ENCODE assay signal across 8 cellular contexts in the genomic region with DNA sequence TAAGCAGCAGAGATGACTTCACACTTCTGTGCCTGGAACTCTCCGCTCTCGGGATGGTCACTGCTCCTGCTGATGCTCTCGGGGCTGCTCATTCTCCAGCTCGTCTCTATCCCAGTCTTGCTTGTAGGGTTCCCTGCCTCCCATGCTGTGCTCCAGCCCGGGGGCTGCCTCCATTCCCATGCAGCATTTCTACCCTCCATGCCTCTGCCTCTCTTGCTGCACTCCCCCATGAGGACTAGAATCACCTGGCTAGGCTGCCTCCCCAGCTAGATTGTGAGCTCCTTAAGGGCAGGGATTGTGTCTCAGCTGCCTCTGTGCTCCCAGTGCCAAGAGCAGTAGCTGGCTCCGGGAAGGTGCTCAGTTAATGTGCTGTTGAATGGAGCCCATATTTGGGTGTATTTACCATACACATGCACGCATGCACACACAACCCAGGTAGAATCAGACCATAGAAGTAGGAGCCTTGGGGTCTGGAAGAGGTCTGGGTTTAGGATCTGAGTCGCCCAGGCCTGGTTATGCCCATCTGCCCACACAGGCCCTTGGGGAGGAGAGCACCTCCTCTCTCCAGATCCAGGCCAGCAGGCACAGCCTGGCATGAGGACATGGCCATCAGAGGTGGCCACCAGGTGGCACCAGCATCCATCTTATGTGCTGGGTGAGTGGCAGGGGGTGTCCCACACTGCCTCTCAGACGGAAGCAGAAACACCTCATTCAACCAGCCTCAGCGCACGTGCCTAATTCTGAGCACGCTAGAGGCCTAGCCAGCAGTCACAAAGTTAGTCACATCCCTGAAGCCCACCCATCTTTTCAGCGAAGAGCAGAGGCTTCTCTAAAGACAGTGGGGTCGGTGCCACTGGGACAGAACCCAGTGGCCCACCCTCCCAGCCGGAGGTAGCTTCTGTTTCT. TPM values are rescaled to one million over a fixed set of nuclear protein-coding genes. Genes with fewer than 3 reads are reported as not detected.
DNase-seq lines count a peak whose midpoint lies in the region; TF ChIP-seq lines count a peak whose summit lies in the region.

No MANE protein-coding gene starts in this region.

- in situ Hi-C loops in SK-MEL-5 (cut with HindIII; ENCODE audit: low pct_unique_long_range_greater_than_20kb, low sequenced_read_pairs) = no loop called here

- DNase-seq in Daoy (ENCODE audit: low read depth) (peak; percentile 89), GOT3 (lab: John Stamatoyannopoulos, UW) (peak; percentile 39), M059J (ENCODE audit: low read depth) (peak; percentile 77), SK-MEL-5 (ENCODE audit: low read depth, low spot score) (peak; percentile 90), globus pallidus (ENCODE audit: low spot score) (peak; percentile 87), pons (ENCODE audit: low spot score) (peak; percentile 92), vagina (ENCODE audit: extremely low spot score in 2 of 2) (no peak)
- DNase-seq in activated naive CD4-positive, alpha-beta T cell treated with Interleukin-2 at 50 U/mL for 16 hours = peak; percentile 93

- peaks cover 61% of the 10 kb centered on the region for H3K4me1 ChIP-seq in vagina

- peaks cover 0 to 27% of the 10 kb centered on the region in 2 donors for H3K36me3 ChIP-seq in vagina

- H3K9me3 ChIP-seq in vagina = no peaks in the 10 kb centered on the region

- H3K27me3 ChIP-seq in vagina = no peaks in the 10 kb centered on the region

- intact Hi-C loops in vagina (cut with DNase I) = loop anchor here (5.0 to 10.0 kb wide), 3 partner anchors 37 to 355 kb away; a partner anchor contains a TSS

- TF ChIP-seq POLR2A in vagina (IDR thresholded peaks at IDR 0.05) = no peak

- H3K27ac ChIP-seq in vagina = peak overlapping the region; percentile 28

- TF ChIP-seq CTCF in vagina (IDR thresholded peaks at IDR 0.05) = peak; percentile 78 to 92 (median 89)

- H3K4me3 ChIP-seq in vagina = no peak overlapping the region

RNA-seq across cellular contexts. Expression of a gene that starts 9.3 kb away (rescaled TPM):
- total RNA-seq in Daoy (2014; rRNA removed; shearing (Covaris generic)) = 22.0 and 23.2 TPM in 2 replicates
- total RNA-seq in M059J (2014; rRNA removed; shearing (Covaris generic)) = 18.0 and 23.0 TPM in 2 replicates
- total RNA-seq in SK-MEL-5 (2014; rRNA removed; shearing (Covaris generic)) = 32.0 and 36.6 TPM in 2 replicates
- 86.2 and 108 TPM in 2 replicates for polyA plus RNA-seq in SK-MEL-5 (2015; cell fraction: cytosol; rRNA removed)
- 120 and 125 TPM in 2 replicates for polyA plus RNA-seq in SK-MEL-5 (2015; cell fraction: nucleus; rRNA removed)
- total RNA-seq in vagina = 39.8 TPM

RNA-seq across cellular contexts. Expression of a gene that starts 11.6 kb away (rescaled TPM):
- 40.2 and 44.8 TPM in 2 replicates for total RNA-seq in Daoy (2014; rRNA removed; shearing (Covaris generic))
- 38.0 and 56.3 TPM in 2 replicates for total RNA-seq in M059J (2014; rRNA removed; shearing (Covaris generic))
- 54.9 and 71.5 TPM in 2 replicates for total RNA-seq in SK-MEL-5 (2014; rRNA removed; shearing (Covaris generic))
- 96.2 and 112 TPM in 2 replicates for polyA plus RNA-seq in SK-MEL-5 (2015; cell fraction: cytosol; rRNA removed)
- polyA plus RNA-seq in SK-MEL-5 (2015; cell fraction: nucleus; rRNA removed) = 56.2 and 78.7 TPM in 2 replicates
- 61.1 TPM for total RNA-seq in vagina

RNA-seq across cellular contexts. Expression of a gene that starts 12.8 kb away (rescaled TPM):
- 13.1 and 15.8 TPM in 2 replicates for total RNA-seq in Daoy (2014; rRNA removed; shearing (Covaris generic))
- 2.6 and 3.3 TPM in 2 replicates for total RNA-seq in M059J (2014; rRNA removed; shearing (Covaris generic))
- 3.0 and 5.3 TPM in 2 replicates for total RNA-seq in SK-MEL-5 (2014; rRNA removed; shearing (Covaris generic))
- 9.4 and 10.3 TPM in 2 replicates for polyA plus RNA-seq in SK-MEL-5 (2015; cell fraction: cytosol; rRNA removed)
- polyA plus RNA-seq in SK-MEL-5 (2015; cell fraction: nucleus; rRNA removed) = 49.9 and 69.6 TPM in 2 replicates
- total RNA-seq in vagina = 7.9 TPM

RNA-seq across cellular contexts. Expression of a gene that starts 13.3 kb away (rescaled TPM):
- 2.6 and 4.1 TPM in 2 replicates for total RNA-seq in Daoy (2014; rRNA removed; shearing (Covaris generic))
- total RNA-seq in M059J (2014; rRNA removed; shearing (Covaris generic)) = 5.7 and 6.3 TPM in 2 replicates
- total RNA-seq in SK-MEL-5 (2014; rRNA removed; shearing (Covaris generic)) = 11.5 and 12.4 TPM in 2 replicates
- 15.2 and 15.5 TPM in 2 replicates for polyA plus RNA-seq in SK-MEL-5 (2015; cell fraction: cytosol; rRNA removed)
- polyA plus RNA-seq in SK-MEL-5 (2015; cell fraction: nucleus; rRNA removed) = 7.3 and 10.2 TPM in 2 replicates
- total RNA-seq in vagina = 13.3 TPM

RNA-seq across cellular contexts. Expression of a gene that starts 42.6 kb away (rescaled TPM):
- 0.51 TPM in 1 of 2 replicates, not detected in the other for total RNA-seq in Daoy (2014; rRNA removed; shearing (Covaris generic))
- total RNA-seq in M059J (2014; rRNA removed; shearing (Covaris generic)) = 0.89 and 2.0 TPM in 2 replicates
- 0.13 and 0.21 TPM in 2 replicates for total RNA-seq in SK-MEL-5 (2014; rRNA removed; shearing (Covaris generic))
- polyA plus RNA-seq in SK-MEL-5 (2015; cell fraction: cytosol; rRNA removed) = 0.07 and 0.08 TPM in 2 replicates
- polyA plus RNA-seq in SK-MEL-5 (2015; cell fraction: nucleus; rRNA removed) = 7.9 and 10.8 TPM in 2 replicates
- total RNA-seq in vagina = 23.6 TPM

Comparison
In these comparisons a context has a peak if more than half of its experiments do, and no peak if none do; other contexts are left out.
1. DNase-seq: peak in Daoy (single experiment), GOT3 (single experiment), M059J (single experiment), SK-MEL-5 (single experiment), activated naive CD4-positive, alpha-beta T cell treated with Interleukin-2 at 50 U/mL for 16 hours (single experiment), globus pallidus (single experiment) and pons (single experiment); none in vagina (0 of 2).